ENCODE assay signal across 18 cellular contexts in genomic region chr3:129393271-129393670, GRCh38. TPM values are rescaled to one million over a fixed set of nuclear protein-coding genes. Genes with fewer than 3 reads are reported as not detected.
"Had no signal": no experiment of that assay in that cellular context is flagged by ENCODE, and none has a peak within 500 bp of the region (broad histone marks: within the 10 kb centered on the region; RNA-seq: fewer than 3 reads in every experiment).

No MANE protein-coding gene starts in this region.

- H3K36me3 ChIP-seq: colonic mucosa, ovary had no signal

- DNase-seq: colonic mucosa; effector CD4-positive, alpha-beta T cell; endodermal cell; erythroblast; gastrocnemius medialis; heart right ventricle; hypothalamus; kidney glomerular epithelial cell; mucosa of descending colon; naive thymus-derived CD8-positive, alpha-beta T cell; ovary; small intestine; stimulated activated CD4-positive, alpha-beta T cell treated with anti-CD3 and anti-CD28 coated beads, Interleukin-12 subunit alpha, Interleukin-12 subunit beta, amount 100 ng/mL, for 4 hours; stimulated activated naive CD4-positive, alpha-beta T cell treated with Interleukin-2 at 50 U/mL for 16 hours; tibial artery had no signal

- H3K27me3 ChIP-seq: colonic mucosa, gastrocnemius medialis, heart right ventricle, ovary, right atrium auricular region, tibial artery had no signal

- H3K9me3 ChIP-seq: colonic mucosa, gastrocnemius medialis, heart right ventricle, mucosa of descending colon, ovary, right atrium auricular region, tibial artery had no signal

- ATAC-seq: gastrocnemius medialis; mucosa of descending colon; naive thymus-derived CD8-positive, alpha-beta T cell had no signal

- H3K4me1 ChIP-seq: colonic mucosa had no signal

- H3K4me3 ChIP-seq: colonic mucosa, gastrocnemius medialis, heart right ventricle, mucosa of descending colon, ovary, right atrium auricular region, tibial artery had no signal

- H3K27ac ChIP-seq: colonic mucosa, ovary, right atrium auricular region, tibial artery had no signal

RNA-seq across cellular contexts. Expression of gene EFCAB12, which starts 35.2 kb away (rescaled TPM):
- total RNA-seq: fibroblast of villous mesenchyme, gastrocnemius medialis, urinary bladder had no signal
